9 cellular contexts compared by ENCODE assay signal in the genomic region with DNA sequence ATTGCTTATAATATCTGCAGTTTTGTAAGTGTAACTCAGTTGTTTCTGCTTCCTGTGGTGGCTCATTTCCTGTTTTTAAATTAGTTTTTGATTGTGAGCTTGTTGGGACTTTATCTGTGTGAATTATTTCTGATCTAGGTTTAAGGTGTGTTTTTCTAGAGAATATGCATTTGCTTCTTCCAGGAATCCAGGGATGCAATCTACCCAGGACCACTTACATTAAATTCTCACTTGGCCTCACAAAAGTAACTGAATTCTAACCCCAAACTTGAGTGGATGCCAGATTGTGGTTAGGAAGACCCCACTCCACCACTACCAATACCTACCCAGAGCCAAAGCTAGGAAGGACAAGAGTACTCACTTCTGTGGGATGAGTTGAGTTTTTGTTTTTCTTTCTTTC. TPM values are rescaled to one million over a fixed set of nuclear protein-coding genes. Genes with fewer than 3 reads are reported as not detected.
DNase-seq lines count a peak whose midpoint lies in the region; ATAC-seq and TF ChIP-seq lines count a peak whose summit lies in the region.
"Had no signal": no experiment of that assay in that cellular context is flagged by ENCODE, and none has a peak within 500 bp of the region (broad histone marks: within the 10 kb centered on the region; RNA-seq: fewer than 3 reads in every experiment).

No MANE protein-coding gene starts in this region.

- H3K27ac ChIP-seq in GM23338 (ENCODE audit: low read depth) = peak overlapping the region; percentile 57

- H3K27ac Mint-ChIP-seq in GM23338 (no peak overlapping the region), osteocyte (ENCODE audit: unreplicated experiment) (peak overlapping the region; percentile 78)
- peak overlapping the region; percentile 98 for H3K27ac Mint-ChIP-seq in activated CD4-positive, alpha-beta memory T cell treated with anti-CD3 and anti-CD28 coated beads for 36 hours

- peaks cover 8% of the 10 kb centered on the region for H4K20me1 ChIP-seq in GM23338 (replicated peaks; ENCODE audit: insufficient read depth)

- H3K4me1 Mint-ChIP-seq in GM23338 (peaks cover 17% of the 10 kb centered on the region), osteocyte (ENCODE audit: unreplicated experiment) (peaks cover 20% of the 10 kb centered on the region)
- peaks cover 68% of the 10 kb centered on the region for H3K4me1 Mint-ChIP-seq in activated CD4-positive, alpha-beta memory T cell treated with anti-CD3 and anti-CD28 coated beads for 36 hours (ENCODE audit: low read depth)

- no peak for TF ChIP-seq POLR2A in GM18505 (IDR thresholded peaks at IDR 0.05; ENCODE audit: borderline replicate concordance, extremely low read depth, insufficient read depth, insufficient read length)

- H3K4me3 Mint-ChIP-seq in GM23338 (no peak overlapping the region), osteocyte (ENCODE audit: unreplicated experiment) (no peak overlapping the region)
- peak overlapping the region; percentile 73 for H3K4me3 Mint-ChIP-seq in activated CD4-positive, alpha-beta memory T cell treated with anti-CD3 and anti-CD28 coated beads for 36 hours

- H3K27me3 Mint-ChIP-seq in GM23338 (ENCODE audit: insufficient read depth, low read depth, poor library complexity) = no peaks in the 10 kb centered on the region
- H3K27me3 Mint-ChIP-seq in activated CD4-positive, alpha-beta memory T cell treated with anti-CD3 and anti-CD28 coated beads for 36 hours = no peaks in the 10 kb centered on the region
- no peaks in the 10 kb centered on the region for H3K27me3 Mint-ChIP-seq in osteocyte (ENCODE audit: unreplicated experiment)

- CTCF ChIA-PET in activated CD4-positive, alpha-beta memory T cell treated with anti-CD3 and anti-CD28 coated beads for 36 hours (lab: Charles Lee) = interaction anchor here (0.7 to 1.2 kb wide), 4 partner anchors 12 to 83 kb away, joined by 3 to 4 read pairs (median 4); partner anchors contain the start of gene STYX

- no peaks in the 10 kb centered on the region for H3F3A ChIP-seq in GM23338 (replicated peaks; ENCODE audit: low read depth)

- intact Hi-C loops in activated CD4-positive, alpha-beta memory T cell treated with anti-CD3 and anti-CD28 coated beads for 36 hours (cut with micrococcal nuclease) = loop anchor here (1.0 to 5.0 kb wide), 4 partner anchors 12 to 450 kb away; partner anchors contain the start of genes GNPNAT1, PSMC6 and STYX

- no peak for TF ChIP-seq CTCF in GM23338 (conservative IDR thresholded peaks at IDR 0.05; ENCODE audit: low read depth in 2 of 2)
- no peak for TF ChIP-seq CTCF in osteocyte (IDR thresholded peaks at IDR 0.05)

- H3K79me2 ChIP-seq in GM23338 (replicated peaks; ENCODE audit: insufficient read depth) = peaks cover 86% of the 10 kb centered on the region

- H3K9me3 Mint-ChIP-seq in GM23338 (no peaks in the 10 kb centered on the region), osteocyte (ENCODE audit: unreplicated experiment) (no peaks in the 10 kb centered on the region)
- no peaks in the 10 kb centered on the region for H3K9me3 Mint-ChIP-seq in activated CD4-positive, alpha-beta memory T cell treated with anti-CD3 and anti-CD28 coated beads for 36 hours

- H3K9me2 ChIP-seq in GM23338 (ENCODE audit: insufficient read depth) = no peaks in the 10 kb centered on the region

- no peaks in the 10 kb centered on the region for H3K27me3 ChIP-seq in GM23338 (ENCODE audit: insufficient read depth)

- H3K4me1 ChIP-seq in GM23338 (ENCODE audit: insufficient read depth) = peaks cover 9% of the 10 kb centered on the region; the same call in 1 of the 2 replicates

- no peak overlapping the region for H3K4me3 ChIP-seq in GM23338

- no peak overlapping the region for H2AFZ ChIP-seq in GM23338

- DNase-seq in GM23338 (ENCODE audit: low spot score) = no peak
- DNase-seq in activated CD4-positive, alpha-beta memory T cell treated with anti-CD3 and anti-CD28 coated beads for 36 hours = no peak
- DNase-seq in osteocyte (ENCODE audit: extremely low spot score, unreplicated experiment) = no peak
- no peak for DNase-seq in stimulated activated CD4-positive, alpha-beta T cell treated with anti-CD3 and anti-CD28 coated beads, Interleukin-4, amount 100 ng/mL, for 1 hour
- DNase-seq in inferior parietal cortex (ENCODE audit: extremely low spot score) = no peak
- no peak for DNase-seq in stimulated activated CD4-positive, alpha-beta T cell treated with anti-CD3 and anti-CD28 coated beads, Interleukin-1b, Interleukin-23, amount 100 ng/mL, for 48 hours
- DNase-seq in NCI-H187 (lab: John Stamatoyannopoulos, UW) = no peak
- DNase-seq: activated CD4-positive, alpha-beta T cell treated with anti-CD3 and anti-CD28 coated beads, Interleukin-2, amount 50 U/mL, for 48 hours had no signal

- H3K36me3 Mint-ChIP-seq in GM23338 (ENCODE audit: low read depth) (peaks cover 23% of the 10 kb centered on the region), osteocyte (ENCODE audit: unreplicated experiment) (peaks cover 7% of the 10 kb centered on the region)
- H3K36me3 Mint-ChIP-seq in activated CD4-positive, alpha-beta memory T cell treated with anti-CD3 and anti-CD28 coated beads for 36 hours = peaks cover 18% of the 10 kb centered on the region

- POLR2A ChIA-PET in activated CD4-positive, alpha-beta memory T cell treated with anti-CD3 and anti-CD28 coated beads for 36 hours (lab: Charles Lee) = interaction anchor here (2.0 kb wide), 1 partner anchor 12 kb away, joined by 10 read pairs; the partner anchor contains the start of gene STYX

- ATAC-seq in GM18505 (IDR thresholded peaks at IDR 0.05; ENCODE audit: unreplicated experiment) (peak; percentile 22), GM23338 (no peak)

- peaks cover 5% of the 10 kb centered on the region; the same call in 1 of the 2 replicates for H3K36me3 ChIP-seq in GM23338 (ENCODE audit: insufficient read depth)

- 0 out of 2 replicates have a peak overlapping the region, but pooled peaks have one; percentile 23 for H3K4me2 ChIP-seq in GM23338

TF ChIP-seq in GM23338, 12 proteins besides CTCF, POLR2A, EP300 and RAD21 (continues in another document):
- no peak for TF ChIP-seq POLR2AphosphoS5 (IDR thresholded peaks at IDR 0.05; ENCODE audit: low read depth)
- no peak for TF ChIP-seq CREB1 (CRISPR knock-in tag; IDR thresholded peaks at IDR 0.05; ENCODE audit: low read depth)
- TF ChIP-seq ZNF331 (CRISPR knock-in tag; IDR thresholded peaks at IDR 0.05; ENCODE audit: low read depth) = no peak
- TF ChIP-seq STAT1 (IDR thresholded peaks at IDR 0.05; ENCODE audit: unreplicated experiment) = no peak
- no peak for TF ChIP-seq EZH2phosphoT487 (IDR thresholded peaks at IDR 0.05; ENCODE audit: unreplicated experiment)

RNA-seq across cellular contexts. Expression of gene STYX, which starts 11.9 kb away (rescaled TPM):
- total RNA-seq in GM23338 (2014; rRNA removed; shearing (Covaris generic)) = 40.2 and 43.1 TPM in 2 replicates
- 21.8 and 23.3 TPM in 2 replicates for polyA plus RNA-seq in GM23338 (2016; fragmentation: Nextera tagmentation; extraction: Ambion mirVana)
- total RNA-seq in activated CD4-positive, alpha-beta memory T cell treated with anti-CD3 and anti-CD28 coated beads for 36 hours = 10 to 100 TPM; 15.9 to 17.0 TPM
- total RNA-seq in osteocyte = 14.5 and 16.8 TPM in 2 replicates

RNA-seq across cellular contexts. Expression of gene PSMC6, which starts 34.9 kb away (rescaled TPM):
- total RNA-seq in GM23338 (2014; rRNA removed; shearing (Covaris generic)) = 143 and 162 TPM in 2 replicates
- polyA plus RNA-seq in GM23338 (2016; fragmentation: Nextera tagmentation; extraction: Ambion mirVana) = 176 and 177 TPM in 2 replicates
- 100 to 1,000 TPM; 109 to 110 TPM for total RNA-seq in activated CD4-positive, alpha-beta memory T cell treated with anti-CD3 and anti-CD28 coated beads for 36 hours
- total RNA-seq in osteocyte = 69.4 and 79.8 TPM in 2 replicates

RNA-seq across cellular contexts. Expression of gene ERO1A, which starts 46.5 kb away (rescaled TPM):
- total RNA-seq in GM23338 (2014; rRNA removed; shearing (Covaris generic)) = 40.7 and 44.7 TPM in 2 replicates
- 21.2 and 25.2 TPM in 2 replicates for polyA plus RNA-seq in GM23338 (2016; fragmentation: Nextera tagmentation; extraction: Ambion mirVana)
- 100 to 1,000 TPM; 138 to 153 TPM for total RNA-seq in activated CD4-positive, alpha-beta memory T cell treated with anti-CD3 and anti-CD28 coated beads for 36 hours
- total RNA-seq in osteocyte = 38.5 and 38.9 TPM in 2 replicates

RNA-seq across cellular contexts. Expression of gene GNPNAT1, which starts 49.5 kb away (rescaled TPM):
- total RNA-seq in GM23338 (2014; rRNA removed; shearing (Covaris generic)) = 67.9 and 68.7 TPM in 2 replicates
- polyA plus RNA-seq in GM23338 (2016; fragmentation: Nextera tagmentation; extraction: Ambion mirVana) = 42.1 and 44.4 TPM in 2 replicates
- 10 to 100 TPM; 30.4 to 31.4 TPM for total RNA-seq in activated CD4-positive, alpha-beta memory T cell treated with anti-CD3 and anti-CD28 coated beads for 36 hours
- 26.7 and 30.2 TPM in 2 replicates for total RNA-seq in osteocyte
